Comparison of ENCODE assay signal across 14 cellular contexts in the genomic region with DNA sequence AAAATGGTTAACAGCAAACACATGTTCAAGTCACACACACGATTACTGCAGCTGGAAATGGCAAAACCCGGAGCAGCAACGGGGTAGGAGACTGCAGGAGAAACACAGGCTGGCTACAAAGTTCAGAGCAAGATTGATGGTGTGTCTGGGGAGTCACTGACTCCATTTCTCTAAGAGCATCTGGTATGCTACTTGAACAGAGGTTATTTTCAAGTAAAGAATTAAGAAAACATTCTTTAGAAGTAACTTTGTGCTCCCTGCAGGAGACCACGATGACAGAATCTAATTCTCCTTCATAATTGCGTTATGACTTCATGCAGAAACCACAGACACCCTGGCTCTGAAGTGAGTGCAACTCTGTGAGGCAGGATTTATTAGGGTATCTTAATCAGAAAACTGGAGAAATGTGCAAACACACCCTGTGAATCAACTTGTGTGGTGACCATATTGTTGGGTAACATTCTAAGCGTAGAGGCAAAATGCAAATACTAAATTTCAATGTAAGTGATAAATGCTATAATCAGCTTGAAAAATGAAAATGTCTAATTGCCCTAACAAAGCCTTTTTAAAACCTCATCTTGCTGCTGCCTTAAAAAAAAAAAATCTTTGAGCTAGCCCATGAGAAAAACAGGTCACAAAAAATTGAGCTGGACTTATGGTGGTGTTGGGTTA.
DNase-seq lines count a peak whose midpoint lies in the region; ATAC-seq, FAIRE-seq and TF ChIP-seq lines count a peak whose summit lies in the region.
"Had no signal": no experiment of that assay in that cellular context is flagged by ENCODE, and none has a peak within 500 bp of the region (broad histone marks: within the 10 kb centered on the region; RNA-seq: fewer than 3 reads in every experiment).

No MANE protein-coding gene starts in this region.

- no peaks in the 10 kb centered on the region for H3K79me2 ChIP-seq in MM.1S (ENCODE audit: low read length)

- no peaks in the 10 kb centered on the region for H3K4me1 ChIP-seq in MM.1S (ENCODE audit: low read length)

- no peak overlapping the region for H3K4me2 ChIP-seq in MM.1S (ENCODE audit: low read depth, low read length)

- H3K9me3 Mint-ChIP-seq in stimulated activated effector memory CD8-positive, alpha-beta T cell treated with anti-CD3 and anti-CD28 coated beads, Interleukin-12 subunit alpha, Interleukin-12 subunit beta, amount 100 ng/mL, for 72 hours: no peaks in the 10 kb centered on the region

- no peaks in the 10 kb centered on the region for H3F3A ChIP-seq in MM.1S (ENCODE audit: insufficient read depth, low read length)

- FAIRE-seq in frontal cortex (lab: Jason Lieb, UNC): no peak
- FAIRE-seq: keratinocyte, TTC549 had no signal

- no peaks in the 10 kb centered on the region for H3K9me2 ChIP-seq in MM.1S (replicated peaks; ENCODE audit: insufficient read depth, low read length)

- no peaks in the 10 kb centered on the region for H4K20me1 ChIP-seq in MM.1S (ENCODE audit: insufficient read depth, low read length)

- H2AFZ ChIP-seq in MM.1S (ENCODE audit: low read length): no peak overlapping the region

- ATAC-seq in stimulated activated effector memory CD8-positive, alpha-beta T cell treated with anti-CD3 and anti-CD28 coated beads, Interleukin-12 subunit alpha, Interleukin-12 subunit beta, amount 100 ng/mL, for 72 hours: peak; percentile 96
- no peak for ATAC-seq in stimulated activated naive CD8-positive, alpha-beta T cell treated with anti-CD3 and anti-CD28 coated beads, Interleukin-15, Interleukin-2, amounts not matched to agents 100 U/mL and 50 U/mL, for 24 hours

- H3K36me3 ChIP-seq in MM.1S (replicated peaks; ENCODE audit: insufficient read depth, low read length): no peaks in the 10 kb centered on the region
- H3K36me3 ChIP-seq: tibial artery had no signal

- no peak overlapping the region for H3K9ac ChIP-seq in MM.1S (ENCODE audit: low read length)

- H3K27ac Mint-ChIP-seq in stimulated activated effector memory CD8-positive, alpha-beta T cell treated with anti-CD3 and anti-CD28 coated beads, Interleukin-12 subunit alpha, Interleukin-12 subunit beta, amount 100 ng/mL, for 72 hours: no peak overlapping the region

- no peak overlapping the region for H3K4me3 ChIP-seq in fibroblast of villous mesenchyme (ENCODE audit: low read depth, low read length)
- H3K4me3 ChIP-seq in MM.1S (ENCODE audit: low read length): no peak overlapping the region
- H3K4me3 ChIP-seq: tibial artery had no signal

- no peak overlapping the region for H3K4me3 Mint-ChIP-seq in stimulated activated effector memory CD8-positive, alpha-beta T cell treated with anti-CD3 and anti-CD28 coated beads, Interleukin-12 subunit alpha, Interleukin-12 subunit beta, amount 100 ng/mL, for 72 hours

- H3K9me3 ChIP-seq in MM.1S (replicated peaks; ENCODE audit: insufficient read depth, low read length): no peaks in the 10 kb centered on the region
- H3K9me3 ChIP-seq: tibial artery had no signal

- DNase-seq in NCI-H526 (lab: John Stamatoyannopoulos, UW): peak; percentile 42 to 51
- DNase-seq in NCI-H526 treated with DMSO at 0.1 percent for 48 hours (lab: John Stamatoyannopoulos, UW): no peak
- peak; percentile 11 for DNase-seq in RPMI7951 (ENCODE audit: low read depth)
- peak; percentile 28 for DNase-seq in fibroblast of villous mesenchyme (ENCODE audit: low read depth)
- DNase-seq in stimulated activated effector memory CD8-positive, alpha-beta T cell treated with anti-CD3 and anti-CD28 coated beads, Interleukin-12 subunit alpha, Interleukin-12 subunit beta, amount 100 ng/mL, for 72 hours (ENCODE audit: low spot score in 2 of 2): peak in 1 of 2 donors; percentile 51
- DNase-seq in stimulated activated naive CD8-positive, alpha-beta T cell treated with anti-CD3 and anti-CD28 coated beads, Interleukin-15, Interleukin-2, amounts not matched to agents 100 U/mL and 50 U/mL, for 24 hours: no peak
- DNase-seq in MM.1S: no peak
- DNase-seq in frontal cortex (ENCODE audit: low spot score in 2 of 2): no peak
- DNase-seq: 8988T; DMS153; effector CD4-positive, alpha-beta T cell; tibial artery had no signal

- H3K36me3 Mint-ChIP-seq in stimulated activated effector memory CD8-positive, alpha-beta T cell treated with anti-CD3 and anti-CD28 coated beads, Interleukin-12 subunit alpha, Interleukin-12 subunit beta, amount 100 ng/mL, for 72 hours: no peaks in the 10 kb centered on the region

- peaks cover 9% of the 10 kb centered on the region for H3K4me1 Mint-ChIP-seq in stimulated activated effector memory CD8-positive, alpha-beta T cell treated with anti-CD3 and anti-CD28 coated beads, Interleukin-12 subunit alpha, Interleukin-12 subunit beta, amount 100 ng/mL, for 72 hours

- TF ChIP-seq CTCF in fibroblast of villous mesenchyme (IDR thresholded peaks at IDR 0.05; ENCODE audit: insufficient read depth, low read depth, low read length) (no peak), MM.1S (IDR thresholded peaks at IDR 0.05; ENCODE audit: low read length) (no peak)

- no peak overlapping the region for H3K27ac ChIP-seq in MM.1S (ENCODE audit: low read length)
- H3K27ac ChIP-seq: tibial artery had no signal

- H3K27me3 ChIP-seq in MM.1S (replicated peaks; ENCODE audit: insufficient read depth, low read length): no peaks in the 10 kb centered on the region
- H3K27me3 ChIP-seq: tibial artery had no signal

Comparison
In these comparisons a context has a peak if more than half of its experiments do, and no peak if none do; other contexts are left out.
1. DNase-seq: peak in NCI-H526 (2 of 2), RPMI7951 (single experiment) and fibroblast of villous mesenchyme (single experiment); none in NCI-H526 treated with DMSO at 0.1 percent for 48 hours (single experiment), stimulated activated naive CD8-positive, alpha-beta T cell treated with anti-CD3 and anti-CD28 coated beads, Interleukin-15, Interleukin-2, amounts not matched to agents 100 U/mL and 50 U/mL, for 24 hours (single experiment), MM.1S (single experiment) and frontal cortex (0 of 2).